14 cellular contexts compared by ENCODE assay signal in the genomic region with DNA sequence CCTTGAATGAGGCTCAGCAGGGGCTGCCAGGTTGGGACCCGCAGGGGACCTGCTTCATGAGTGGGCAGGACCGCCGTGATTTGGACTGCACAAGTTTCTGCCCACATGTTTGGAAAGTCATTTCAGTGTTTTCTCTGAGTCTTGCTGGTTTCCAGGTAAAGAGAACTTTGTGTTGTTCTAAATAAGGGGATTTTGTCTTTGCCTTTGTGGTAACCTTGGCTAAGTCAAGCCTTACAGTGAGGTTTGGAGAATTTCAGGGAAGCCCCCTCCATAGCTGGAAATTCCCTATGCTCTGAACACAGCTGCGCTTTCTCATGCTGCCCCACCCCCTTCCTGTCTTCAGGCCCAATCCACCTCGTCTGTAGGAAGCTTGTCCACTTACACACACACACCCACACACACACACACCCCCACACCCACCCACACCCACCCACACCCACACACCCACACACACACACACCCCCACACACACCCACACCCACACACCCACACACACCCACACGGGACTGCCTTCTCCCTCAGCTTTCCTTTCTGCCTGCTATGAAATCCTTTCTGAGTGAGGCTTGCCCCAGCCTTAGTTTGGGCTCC.
A peak's percentile ranks its signal among the peaks of the same experiment; 100 is the strongest.
DNase-seq lines count a peak whose midpoint lies in the region; ATAC-seq, FAIRE-seq and TF ChIP-seq lines count a peak whose summit lies in the region.
"Had no signal": no experiment of that assay in that cellular context is flagged by ENCODE, and none has a peak within 500 bp of the region (broad histone marks: within the 10 kb centered on the region; RNA-seq: fewer than 3 reads in every experiment).

No MANE protein-coding gene starts in this region.

- H3K4me3 ChIP-seq in GM12865 (ENCODE audit: low read depth, low read length), result no peak overlapping the region
- H3K4me3 ChIP-seq: mucosa of descending colon, thoracic aorta had no signal

- H3K4me3 Mint-ChIP-seq in naive B cell, result peak overlapping the region in 1 of 8 donors; percentile 21

- peaks cover 10 to 23% (median 14%) of the 10 kb centered on the region in 3 donors for H3K4me1 Mint-ChIP-seq in naive B cell

- peaks cover 0 to 5% (median 0%) of the 10 kb centered on the region in 3 donors for H3K27me3 Mint-ChIP-seq in naive B cell

- no peaks in the 10 kb centered on the region for H3K36me3 Mint-ChIP-seq in naive B cell

- peak; percentile 56 for FAIRE-seq in GM19239 (lab: Jason Lieb, UNC)
- FAIRE-seq: HepG2 had no signal

- peak; percentile 62 for ATAC-seq in HG03520 (IDR thresholded peaks at IDR 0.05; ENCODE audit: unreplicated experiment)
- peak; percentile 66 to 86 for ATAC-seq in naive B cell (ENCODE audit: low read depth in 2 of 2)
- no peak for ATAC-seq in GM19351 (IDR thresholded peaks at IDR 0.05; ENCODE audit: unreplicated experiment)
- no peak for ATAC-seq in HG02938 (IDR thresholded peaks at IDR 0.05; ENCODE audit: unreplicated experiment)
- no peak for ATAC-seq in GM19324 (IDR thresholded peaks at IDR 0.05; ENCODE audit: low FRiP score, unreplicated experiment)
- ATAC-seq: HepG2, mucosa of descending colon had no signal

- H3K27ac Mint-ChIP-seq in naive B cell, result peak overlapping the region; percentile 40 to 93 (median 72)

- TF ChIP-seq CTCF in GM12865 (IDR thresholded peaks at IDR 0.05; ENCODE audit: insufficient read depth, low read depth, low read length, missing control alignments), result no peak

- DNase-seq in GM12865 (ENCODE audit: low read depth) (peak; percentile 86), GM19239 (ENCODE audit: insufficient read length, low spot score) (no peak), naive B cell (peak; percentile 12), occipital lobe (lab: John Stamatoyannopoulos, UW) (no peak)
- DNase-seq: amniotic stem cell, hippocampal formation, mucosa of descending colon, NCI-H2171 had no signal

- no peaks in the 10 kb centered on the region for H3K9me3 Mint-ChIP-seq in naive B cell

Comparison
In these comparisons a context has a peak if more than half of its experiments do, and no peak if none do; other contexts are left out.
1. DNase-seq: peak in GM12865 (single experiment) and naive B cell (single experiment); none in GM19239 (single experiment) and occipital lobe (single experiment).
2. ATAC-seq: peak in HG03520 (single experiment) and naive B cell (2 of 2); none in GM19351 (single experiment), HG02938 (single experiment) and GM19324 (single experiment).